ENCODE assay signal across 8 cellular contexts in genomic region chr17:77834170-77835115, GRCh38.
DNase-seq lines count a peak whose midpoint lies in the region; ATAC-seq and TF ChIP-seq lines count a peak whose summit lies in the region.

No MANE protein-coding gene starts in this region.

- TF ChIP-seq CTCF in activated B cell treated with CpG ODN at 0.5 μM for 24 hours (IDR thresholded peaks at IDR 0.05) = no peak
- TF ChIP-seq CTCF in cardiac fibroblast (IDR thresholded peaks at IDR 0.05; ENCODE audit: low read depth, low read length) = no peak

- H3K4me3 ChIP-seq in cardiac fibroblast (replicated peaks in 1 of 2; ENCODE audit: low read depth in 2 of 2, low read length in 2 of 2) = no peak overlapping the region

- intact Hi-C loops in activated B cell treated with CpG ODN at 0.5 μM for 24 hours (cut with micrococcal nuclease) = no loop called here

- peak; percentile 97 for ATAC-seq in activated B cell treated with CpG ODN at 0.5 μM for 24 hours (ENCODE audit: low read depth)
- no peak for ATAC-seq in HG03571 (IDR thresholded peaks at IDR 0.05; ENCODE audit: unreplicated experiment)

- H3K4me1 Mint-ChIP-seq in activated B cell treated with CpG ODN at 0.5 μM for 24 hours = peaks cover 17% of the 10 kb centered on the region

- POLR2A ChIA-PET in activated B cell treated with CpG ODN at 0.5 μM for 24 hours (lab: Charles Lee) = interaction anchor here (0.7 to 3.4 kb wide), 3 partner anchors 48 to 123 kb away, joined by 3 to 20 read pairs (median 4); partner anchors contain the start of gene TNRC6C

- H3K9me3 Mint-ChIP-seq in activated B cell treated with CpG ODN at 0.5 μM for 24 hours = no peaks in the 10 kb centered on the region

- no peak overlapping the region for H3K4me3 Mint-ChIP-seq in activated B cell treated with CpG ODN at 0.5 μM for 24 hours

- CTCF ChIA-PET in activated B cell treated with CpG ODN at 0.5 μM for 24 hours (lab: Charles Lee) = no interaction called here

- DNase-seq in COLO829 (ENCODE audit: low spot score) = peak; percentile 96
- peak; percentile 56 for DNase-seq in KBM-7
- peak; percentile 16 for DNase-seq in activated B cell treated with CpG ODN at 0.5 μM for 24 hours
- peak; percentile 83 to 89 for DNase-seq in cardiac fibroblast (ENCODE audit: low read depth in 2 of 2)
- DNase-seq in mesenteric fat pad (ENCODE audit: low spot score) = peak; percentile 89
- DNase-seq in stimulated activated CD8-positive, alpha-beta memory T cell treated with anti-CD3 and anti-CD28 coated beads, Interleukin-7, amount 100 ng/mL, for 4 hours (ENCODE audit: low read depth in 2 of 2) = peak; percentile 59 to 72
- DNase-seq in NCI-H1417 treated with DMSO at 0.1 percent for 48 hours (lab: John Stamatoyannopoulos, UW) = no peak

- no peaks in the 10 kb centered on the region for H3K36me3 Mint-ChIP-seq in activated B cell treated with CpG ODN at 0.5 μM for 24 hours (ENCODE audit: low read depth)

- H3K27ac Mint-ChIP-seq in activated B cell treated with CpG ODN at 0.5 μM for 24 hours = no peak overlapping the region

- in situ Hi-C loops in KBM-7 (cut with MboI; ENCODE audit: low pct_unique_long_range_greater_than_20kb, low sequenced_read_pairs) = no loop called here

- H3K27me3 Mint-ChIP-seq in activated B cell treated with CpG ODN at 0.5 μM for 24 hours = peaks cover 49% of the 10 kb centered on the region
